ENCODE assay signal across 1 cellular context in the genomic region with DNA sequence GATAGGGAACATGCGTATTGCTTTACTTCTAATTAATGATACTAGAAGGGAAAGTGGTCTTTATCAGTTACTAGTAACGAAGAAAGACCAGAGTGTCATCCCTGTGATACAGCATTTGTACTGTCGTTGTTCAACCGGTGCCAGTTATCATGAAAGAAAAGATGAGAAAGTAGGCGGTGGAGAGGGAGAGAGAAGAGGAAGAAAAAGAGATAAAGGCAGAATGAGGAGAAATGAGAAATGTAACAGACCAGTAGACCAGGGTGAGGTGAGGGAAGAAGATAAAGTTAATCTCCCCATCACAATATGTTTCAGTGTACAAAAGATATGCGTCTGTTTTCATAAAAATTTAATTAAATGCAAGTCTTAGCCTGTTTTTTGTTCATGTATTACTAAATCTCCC.
TF ChIP-seq lines count a peak whose summit lies in the region.

No MANE protein-coding gene starts in this region.

TF ChIP-seq in K562, 482 proteins besides CTCF, POLR2A, EP300 and RAD21 (continued from another document and continues in another):
- TF ChIP-seq, protein P1, sequence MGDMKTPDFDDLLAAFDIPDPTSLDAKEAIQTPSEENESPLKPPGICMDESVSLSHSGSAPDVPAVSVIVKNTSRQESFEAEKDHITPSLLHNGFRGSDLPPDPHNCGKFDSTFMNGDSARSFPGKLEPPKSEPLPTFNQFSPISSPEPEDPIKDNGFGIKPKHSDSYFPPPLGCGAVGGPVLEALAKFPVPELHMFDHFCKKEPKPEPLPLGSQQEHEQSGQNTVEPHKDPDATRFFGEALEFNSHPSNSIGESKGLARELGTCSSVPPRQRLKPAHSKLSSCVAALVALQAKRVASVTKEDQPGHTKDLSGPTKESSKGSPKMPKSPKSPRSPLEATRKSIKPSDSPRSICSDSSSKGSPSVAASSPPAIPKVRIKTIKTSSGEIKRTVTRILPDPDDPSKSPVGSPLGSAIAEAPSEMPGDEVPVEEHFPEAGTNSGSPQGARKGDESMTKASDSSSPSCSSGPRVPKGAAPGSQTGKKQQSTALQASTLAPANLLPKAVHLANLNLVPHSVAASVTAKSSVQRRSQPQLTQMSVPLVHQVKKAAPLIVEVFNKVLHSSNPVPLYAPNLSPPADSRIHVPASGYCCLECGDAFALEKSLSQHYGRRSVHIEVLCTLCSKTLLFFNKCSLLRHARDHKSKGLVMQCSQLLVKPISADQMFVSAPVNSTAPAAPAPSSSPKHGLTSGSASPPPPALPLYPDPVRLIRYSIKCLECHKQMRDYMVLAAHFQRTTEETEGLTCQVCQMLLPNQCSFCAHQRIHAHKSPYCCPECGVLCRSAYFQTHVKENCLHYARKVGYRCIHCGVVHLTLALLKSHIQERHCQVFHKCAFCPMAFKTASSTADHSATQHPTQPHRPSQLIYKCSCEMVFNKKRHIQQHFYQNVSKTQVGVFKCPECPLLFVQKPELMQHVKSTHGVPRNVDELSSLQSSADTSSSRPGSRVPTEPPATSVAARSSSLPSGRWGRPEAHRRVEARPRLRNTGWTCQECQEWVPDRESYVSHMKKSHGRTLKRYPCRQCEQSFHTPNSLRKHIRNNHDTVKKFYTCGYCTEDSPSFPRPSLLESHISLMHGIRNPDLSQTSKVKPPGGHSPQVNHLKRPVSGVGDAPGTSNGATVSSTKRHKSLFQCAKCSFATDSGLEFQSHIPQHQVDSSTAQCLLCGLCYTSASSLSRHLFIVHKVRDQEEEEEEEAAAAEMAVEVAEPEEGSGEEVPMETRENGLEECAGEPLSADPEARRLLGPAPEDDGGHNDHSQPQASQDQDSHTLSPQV (IDR thresholded peaks at IDR 0.05), result peak; percentile 33
- no peak for TF ChIP-seq HLTF (IDR thresholded peaks at IDR 0.05)
- TF ChIP-seq PHB2 (IDR thresholded peaks at IDR 0.05; ENCODE audit: low read depth), result peak; percentile 50; the same call in 1 of the 2 replicates
- peak; percentile 58; the same call in 1 of the 2 replicates for TF ChIP-seq CC2D1A (IDR thresholded peaks at IDR 0.05)
- TF ChIP-seq ZFP30 (CRISPR knock-in tag; IDR thresholded peaks at IDR 0.05; ENCODE audit: borderline replicate concordance), result no peak
- TF ChIP-seq, protein P2, sequence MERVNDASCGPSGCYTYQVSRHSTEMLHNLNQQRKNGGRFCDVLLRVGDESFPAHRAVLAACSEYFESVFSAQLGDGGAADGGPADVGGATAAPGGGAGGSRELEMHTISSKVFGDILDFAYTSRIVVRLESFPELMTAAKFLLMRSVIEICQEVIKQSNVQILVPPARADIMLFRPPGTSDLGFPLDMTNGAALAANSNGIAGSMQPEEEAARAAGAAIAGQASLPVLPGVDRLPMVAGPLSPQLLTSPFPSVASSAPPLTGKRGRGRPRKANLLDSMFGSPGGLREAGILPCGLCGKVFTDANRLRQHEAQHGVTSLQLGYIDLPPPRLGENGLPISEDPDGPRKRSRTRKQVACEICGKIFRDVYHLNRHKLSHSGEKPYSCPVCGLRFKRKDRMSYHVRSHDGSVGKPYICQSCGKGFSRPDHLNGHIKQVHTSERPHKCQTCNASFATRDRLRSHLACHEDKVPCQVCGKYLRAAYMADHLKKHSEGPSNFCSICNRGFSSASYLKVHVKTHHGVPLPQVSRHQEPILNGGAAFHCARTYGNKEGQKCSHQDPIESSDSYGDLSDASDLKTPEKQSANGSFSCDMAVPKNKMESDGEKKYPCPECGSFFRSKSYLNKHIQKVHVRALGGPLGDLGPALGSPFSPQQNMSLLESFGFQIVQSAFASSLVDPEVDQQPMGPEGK (CRISPR knock-in tag; IDR thresholded peaks at IDR 0.05; ENCODE audit: borderline replicate concordance), result no peak
- TF ChIP-seq ZBED1 (IDR thresholded peaks at IDR 0.05), result no peak
- TF ChIP-seq, protein P3, sequence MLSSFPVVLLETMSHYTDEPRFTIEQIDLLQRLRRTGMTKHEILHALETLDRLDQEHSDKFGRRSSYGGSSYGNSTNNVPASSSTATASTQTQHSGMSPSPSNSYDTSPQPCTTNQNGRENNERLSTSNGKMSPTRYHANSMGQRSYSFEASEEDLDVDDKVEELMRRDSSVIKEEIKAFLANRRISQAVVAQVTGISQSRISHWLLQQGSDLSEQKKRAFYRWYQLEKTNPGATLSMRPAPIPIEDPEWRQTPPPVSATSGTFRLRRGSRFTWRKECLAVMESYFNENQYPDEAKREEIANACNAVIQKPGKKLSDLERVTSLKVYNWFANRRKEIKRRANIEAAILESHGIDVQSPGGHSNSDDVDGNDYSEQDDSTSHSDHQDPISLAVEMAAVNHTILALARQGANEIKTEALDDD (IDR thresholded peaks at IDR 0.05), result peak; percentile 40; the same call in 1 of the 2 replicates
- TF ChIP-seq ELF4 (CRISPR knock-in tag; IDR thresholded peaks at IDR 0.05), result no peak
- no peak for TF ChIP-seq ASH1L (IDR thresholded peaks at IDR 0.05; ENCODE audit: borderline replicate concordance, low read depth, partially characterized antibody)
- TF ChIP-seq MCM5 (IDR thresholded peaks at IDR 0.05; ENCODE audit: low read depth), result no peak
- TF ChIP-seq THRAP3 (IDR thresholded peaks at IDR 0.05; ENCODE audit: borderline replicate concordance), result no peak
- no peak for TF ChIP-seq FOS (IDR thresholded peaks at IDR 0.05; ENCODE audit: extremely low read depth, insufficient read length)
- TF ChIP-seq ARID1B (IDR thresholded peaks at IDR 0.05), result peak; percentile 91
- no peak for TF ChIP-seq KLF13 (tag; IDR thresholded peaks at IDR 0.05; ENCODE audit: borderline replicate concordance, low read depth)
- TF ChIP-seq MEF2A (IDR thresholded peaks at IDR 0.05; ENCODE audit: control insufficient read depth, low read depth, low read length), result no peak
- no peak for TF ChIP-seq RBM39 (optimal IDR thresholded peaks at IDR 0.05; ENCODE audit: low read depth, low read length)
- TF ChIP-seq KLF16 (IDR thresholded peaks at IDR 0.05), result peak; percentile 68
- no peak for TF ChIP-seq SMARCB1 (IDR thresholded peaks at IDR 0.05; ENCODE audit: insufficient read length, low read depth)
- peak; percentile 48; the same call in 1 of the 2 replicates for TF ChIP-seq MTA1 (IDR thresholded peaks at IDR 0.05; ENCODE audit: borderline replicate concordance)
- TF ChIP-seq HIVEP1 (CRISPR knock-in tag; IDR thresholded peaks at IDR 0.05), result no peak
- peak; percentile 92 for TF ChIP-seq CBFA2T2 (conservative IDR thresholded peaks at IDR 0.05)
- peak; percentile 83 for TF ChIP-seq SMARCA4 (IDR thresholded peaks at IDR 0.05)
- TF ChIP-seq, protein P4, sequence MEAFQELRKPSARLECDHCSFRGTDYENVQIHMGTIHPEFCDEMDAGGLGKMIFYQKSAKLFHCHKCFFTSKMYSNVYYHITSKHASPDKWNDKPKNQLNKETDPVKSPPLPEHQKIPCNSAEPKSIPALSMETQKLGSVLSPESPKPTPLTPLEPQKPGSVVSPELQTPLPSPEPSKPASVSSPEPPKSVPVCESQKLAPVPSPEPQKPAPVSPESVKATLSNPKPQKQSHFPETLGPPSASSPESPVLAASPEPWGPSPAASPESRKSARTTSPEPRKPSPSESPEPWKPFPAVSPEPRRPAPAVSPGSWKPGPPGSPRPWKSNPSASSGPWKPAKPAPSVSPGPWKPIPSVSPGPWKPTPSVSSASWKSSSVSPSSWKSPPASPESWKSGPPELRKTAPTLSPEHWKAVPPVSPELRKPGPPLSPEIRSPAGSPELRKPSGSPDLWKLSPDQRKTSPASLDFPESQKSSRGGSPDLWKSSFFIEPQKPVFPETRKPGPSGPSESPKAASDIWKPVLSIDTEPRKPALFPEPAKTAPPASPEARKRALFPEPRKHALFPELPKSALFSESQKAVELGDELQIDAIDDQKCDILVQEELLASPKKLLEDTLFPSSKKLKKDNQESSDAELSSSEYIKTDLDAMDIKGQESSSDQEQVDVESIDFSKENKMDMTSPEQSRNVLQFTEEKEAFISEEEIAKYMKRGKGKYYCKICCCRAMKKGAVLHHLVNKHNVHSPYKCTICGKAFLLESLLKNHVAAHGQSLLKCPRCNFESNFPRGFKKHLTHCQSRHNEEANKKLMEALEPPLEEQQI (IDR thresholded peaks at IDR 0.05), result peak; percentile 57; the same call in 1 of the 2 replicates
- TF ChIP-seq TEAD4 (IDR thresholded peaks at IDR 0.05; ENCODE audit: low read length), result peak; percentile 84
- TF ChIP-seq TEAD4 (CRISPR knock-in tag; IDR thresholded peaks at IDR 0.05; ENCODE audit: borderline replicate concordance), result no peak
- TF ChIP-seq POU5F1 (IDR thresholded peaks at IDR 0.05; ENCODE audit: borderline replicate concordance, low read depth, low read length, partially characterized antibody), result no peak
- 0 out of 2 replicates have a peak, but pooled peaks have one; percentile 20 for TF ChIP-seq HDAC2 (IDR thresholded peaks at IDR 0.05)
- TF ChIP-seq ILF3 (IDR thresholded peaks at IDR 0.05; ENCODE audit: borderline replicate concordance), result no peak
- no peak for TF ChIP-seq ZNF146 (CRISPR knock-in tag; IDR thresholded peaks at IDR 0.05; ENCODE audit: unreplicated experiment)
- TF ChIP-seq, protein P5, sequence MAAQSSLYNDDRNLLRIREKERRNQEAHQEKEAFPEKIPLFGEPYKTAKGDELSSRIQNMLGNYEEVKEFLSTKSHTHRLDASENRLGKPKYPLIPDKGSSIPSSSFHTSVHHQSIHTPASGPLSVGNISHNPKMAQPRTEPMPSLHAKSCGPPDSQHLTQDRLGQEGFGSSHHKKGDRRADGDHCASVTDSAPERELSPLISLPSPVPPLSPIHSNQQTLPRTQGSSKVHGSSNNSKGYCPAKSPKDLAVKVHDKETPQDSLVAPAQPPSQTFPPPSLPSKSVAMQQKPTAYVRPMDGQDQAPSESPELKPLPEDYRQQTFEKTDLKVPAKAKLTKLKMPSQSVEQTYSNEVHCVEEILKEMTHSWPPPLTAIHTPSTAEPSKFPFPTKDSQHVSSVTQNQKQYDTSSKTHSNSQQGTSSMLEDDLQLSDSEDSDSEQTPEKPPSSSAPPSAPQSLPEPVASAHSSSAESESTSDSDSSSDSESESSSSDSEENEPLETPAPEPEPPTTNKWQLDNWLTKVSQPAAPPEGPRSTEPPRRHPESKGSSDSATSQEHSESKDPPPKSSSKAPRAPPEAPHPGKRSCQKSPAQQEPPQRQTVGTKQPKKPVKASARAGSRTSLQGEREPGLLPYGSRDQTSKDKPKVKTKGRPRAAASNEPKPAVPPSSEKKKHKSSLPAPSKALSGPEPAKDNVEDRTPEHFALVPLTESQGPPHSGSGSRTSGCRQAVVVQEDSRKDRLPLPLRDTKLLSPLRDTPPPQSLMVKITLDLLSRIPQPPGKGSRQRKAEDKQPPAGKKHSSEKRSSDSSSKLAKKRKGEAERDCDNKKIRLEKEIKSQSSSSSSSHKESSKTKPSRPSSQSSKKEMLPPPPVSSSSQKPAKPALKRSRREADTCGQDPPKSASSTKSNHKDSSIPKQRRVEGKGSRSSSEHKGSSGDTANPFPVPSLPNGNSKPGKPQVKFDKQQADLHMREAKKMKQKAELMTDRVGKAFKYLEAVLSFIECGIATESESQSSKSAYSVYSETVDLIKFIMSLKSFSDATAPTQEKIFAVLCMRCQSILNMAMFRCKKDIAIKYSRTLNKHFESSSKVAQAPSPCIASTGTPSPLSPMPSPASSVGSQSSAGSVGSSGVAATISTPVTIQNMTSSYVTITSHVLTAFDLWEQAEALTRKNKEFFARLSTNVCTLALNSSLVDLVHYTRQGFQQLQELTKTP (IDR thresholded peaks at IDR 0.05; ENCODE audit: low read depth in 1 of 2, partially characterized antibody in 2 of 2), result peak in 1 of 2 experiments; percentile 48
- TF ChIP-seq CBX5 (IDR thresholded peaks at IDR 0.05; ENCODE audit: borderline replicate concordance, low read depth), result no peak
- TF ChIP-seq, protein P6, sequence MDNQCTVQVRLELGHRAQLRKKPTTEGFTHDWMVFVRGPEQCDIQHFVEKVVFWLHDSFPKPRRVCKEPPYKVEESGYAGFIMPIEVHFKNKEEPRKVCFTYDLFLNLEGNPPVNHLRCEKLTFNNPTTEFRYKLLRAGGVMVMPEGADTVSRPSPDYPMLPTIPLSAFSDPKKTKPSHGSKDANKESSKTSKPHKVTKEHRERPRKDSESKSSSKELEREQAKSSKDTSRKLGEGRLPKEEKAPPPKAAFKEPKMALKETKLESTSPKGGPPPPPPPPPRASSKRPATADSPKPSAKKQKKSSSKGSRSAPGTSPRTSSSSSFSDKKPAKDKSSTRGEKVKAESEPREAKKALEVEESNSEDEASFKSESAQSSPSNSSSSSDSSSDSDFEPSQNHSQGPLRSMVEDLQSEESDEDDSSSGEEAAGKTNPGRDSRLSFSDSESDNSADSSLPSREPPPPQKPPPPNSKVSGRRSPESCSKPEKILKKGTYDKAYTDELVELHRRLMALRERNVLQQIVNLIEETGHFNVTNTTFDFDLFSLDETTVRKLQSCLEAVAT (IDR thresholded peaks at IDR 0.05), result 0 out of 4 replicates have a peak, but pooled peaks of 1 of the 2 experiments have one; percentile 15
- TF ChIP-seq, protein P7, sequence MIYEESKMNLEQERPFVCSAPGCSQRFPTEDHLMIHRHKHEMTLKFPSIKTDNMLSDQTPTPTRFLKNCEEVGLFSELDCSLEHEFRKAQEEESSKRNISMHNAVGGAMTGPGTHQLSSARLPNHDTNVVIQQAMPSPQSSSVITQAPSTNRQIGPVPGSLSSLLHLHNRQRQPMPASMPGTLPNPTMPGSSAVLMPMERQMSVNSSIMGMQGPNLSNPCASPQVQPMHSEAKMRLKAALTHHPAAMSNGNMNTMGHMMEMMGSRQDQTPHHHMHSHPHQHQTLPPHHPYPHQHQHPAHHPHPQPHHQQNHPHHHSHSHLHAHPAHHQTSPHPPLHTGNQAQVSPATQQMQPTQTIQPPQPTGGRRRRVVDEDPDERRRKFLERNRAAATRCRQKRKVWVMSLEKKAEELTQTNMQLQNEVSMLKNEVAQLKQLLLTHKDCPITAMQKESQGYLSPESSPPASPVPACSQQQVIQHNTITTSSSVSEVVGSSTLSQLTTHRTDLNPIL (CRISPR knock-in tag; IDR thresholded peaks at IDR 0.05), result no peak
- no peak for TF ChIP-seq PHB (CRISPR knock-in tag; IDR thresholded peaks at IDR 0.05)
- no peak for TF ChIP-seq ILK (tag; IDR thresholded peaks at IDR 0.05; ENCODE audit: borderline replicate concordance, low read depth)
- no peak for TF ChIP-seq SAFB (IDR thresholded peaks at IDR 0.05; ENCODE audit: borderline replicate concordance, low read depth, low read length)
- TF ChIP-seq, protein P8, sequence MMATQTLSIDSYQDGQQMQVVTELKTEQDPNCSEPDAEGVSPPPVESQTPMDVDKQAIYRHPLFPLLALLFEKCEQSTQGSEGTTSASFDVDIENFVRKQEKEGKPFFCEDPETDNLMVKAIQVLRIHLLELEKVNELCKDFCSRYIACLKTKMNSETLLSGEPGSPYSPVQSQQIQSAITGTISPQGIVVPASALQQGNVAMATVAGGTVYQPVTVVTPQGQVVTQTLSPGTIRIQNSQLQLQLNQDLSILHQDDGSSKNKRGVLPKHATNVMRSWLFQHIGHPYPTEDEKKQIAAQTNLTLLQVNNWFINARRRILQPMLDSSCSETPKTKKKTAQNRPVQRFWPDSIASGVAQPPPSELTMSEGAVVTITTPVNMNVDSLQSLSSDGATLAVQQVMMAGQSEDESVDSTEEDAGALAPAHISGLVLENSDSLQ (IDR thresholded peaks at IDR 0.05), result 0 out of 2 replicates have a peak, but pooled peaks have one; percentile 18
- no peak for TF ChIP-seq ZC3H4 (CRISPR knock-in tag; IDR thresholded peaks at IDR 0.05; ENCODE audit: borderline replicate concordance)
- TF ChIP-seq HDAC1 (IDR thresholded peaks at IDR 0.05), result peak in 1 of 2 experiments; percentile 73; a peak in 1 of 4 replicates
- peak; percentile 80 for TF ChIP-seq SOX6 (IDR thresholded peaks at IDR 0.05)
- TF ChIP-seq SMARCE1 (IDR thresholded peaks at IDR 0.05), result peak; percentile 74
- TF ChIP-seq ZFX (CRISPR knock-in tag; IDR thresholded peaks at IDR 0.05), result no peak
- TF ChIP-seq HNRNPH1 (optimal IDR thresholded peaks at IDR 0.05; ENCODE audit: low read depth, low read length), result no peak
- peak; percentile 80 to 85 for TF ChIP-seq TRIM24 (IDR thresholded peaks at IDR 0.05)
- TF ChIP-seq TRIM28 (IDR thresholded peaks at IDR 0.05), result no peak
- no peak for TF ChIP-seq ZNF347 (CRISPR knock-in tag; IDR thresholded peaks at IDR 0.05; ENCODE audit: low read depth)
- no peak for TF ChIP-seq ZNF766 (CRISPR knock-in tag; conservative IDR thresholded peaks at IDR 0.05)
